Comparison of ENCODE assay signal across 15 cellular contexts in the genomic region with DNA sequence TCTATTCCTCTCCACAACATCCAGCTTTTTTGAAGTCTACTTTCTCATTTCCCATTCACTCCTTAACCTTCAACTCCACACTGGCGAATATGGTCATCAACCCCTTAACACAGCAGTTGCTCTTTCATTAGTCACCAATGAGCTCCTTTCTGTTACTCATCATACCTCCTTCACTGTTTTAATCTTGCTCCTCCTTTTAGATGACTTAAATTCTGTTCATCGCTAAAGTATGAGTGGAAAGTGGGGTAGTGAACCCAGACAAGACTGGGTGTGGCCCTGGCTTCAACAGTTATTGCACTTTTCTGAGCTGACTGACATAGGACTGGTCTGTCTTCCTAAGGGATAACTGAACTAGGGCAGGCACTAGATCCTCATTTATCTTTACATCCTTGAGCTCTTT. TPM values are rescaled to one million over a fixed set of nuclear protein-coding genes. Genes with fewer than 3 reads are reported as not detected.
A peak's percentile ranks its signal among the peaks of the same experiment; 100 is the strongest.
DNase-seq lines count a peak whose midpoint lies in the region; ATAC-seq lines count a peak whose summit lies in the region.
"Had no signal": no experiment of that assay in that cellular context is flagged by ENCODE, and none has a peak within 500 bp of the region (broad histone marks: within the 10 kb centered on the region; RNA-seq: fewer than 3 reads in every experiment).

No MANE protein-coding gene starts in this region.

- H3K9me3 Mint-ChIP-seq in activated naive CD8-positive, alpha-beta T cell treated with anti-CD3 and anti-CD28 coated beads, Interleukin-2, amount 50 U/mL, for 24 hours: no peaks in the 10 kb centered on the region
- H3K9me3 Mint-ChIP-seq in activated naive CD8-positive, alpha-beta T cell treated with anti-CD3 and anti-CD28 coated beads for 36 hours: peaks cover 2% of the 10 kb centered on the region
- H3K9me3 Mint-ChIP-seq in stimulated activated naive CD8-positive, alpha-beta T cell treated with anti-CD3 and anti-CD28 coated beads, Interleukin-15, amount 100 ng/mL, for 72 hours: no peaks in the 10 kb centered on the region
- H3K9me3 Mint-ChIP-seq: endodermal cell had no signal

- no peaks in the 10 kb centered on the region for H3K9me3 ChIP-seq in SJSA1 (replicated peaks)
- H3K9me3 ChIP-seq: upper lobe of left lung had no signal

- H3K27ac ChIP-seq in SJSA1: peak overlapping the region; percentile 87
- H3K27ac ChIP-seq: HL-60, upper lobe of left lung, VCaP had no signal

- H3K36me3 Mint-ChIP-seq in activated naive CD8-positive, alpha-beta T cell treated with anti-CD3 and anti-CD28 coated beads, Interleukin-2, amount 50 U/mL, for 24 hours (ENCODE audit: low read depth): peaks cover 12% of the 10 kb centered on the region
- peaks cover 19% of the 10 kb centered on the region for H3K36me3 Mint-ChIP-seq in activated naive CD8-positive, alpha-beta T cell treated with anti-CD3 and anti-CD28 coated beads for 36 hours

- H3K4me3 ChIP-seq in SJSA1: no peak overlapping the region
- H3K4me3 ChIP-seq: upper lobe of left lung had no signal

- peaks cover 35% of the 10 kb centered on the region for H3K4me1 Mint-ChIP-seq in activated naive CD8-positive, alpha-beta T cell treated with anti-CD3 and anti-CD28 coated beads, Interleukin-2, amount 50 U/mL, for 24 hours
- peaks cover 29% of the 10 kb centered on the region for H3K4me1 Mint-ChIP-seq in activated naive CD8-positive, alpha-beta T cell treated with anti-CD3 and anti-CD28 coated beads for 36 hours
- peaks cover 43% of the 10 kb centered on the region for H3K4me1 Mint-ChIP-seq in stimulated activated naive CD8-positive, alpha-beta T cell treated with anti-CD3 and anti-CD28 coated beads, Interleukin-15, amount 100 ng/mL, for 72 hours
- H3K4me1 Mint-ChIP-seq: endodermal cell had no signal

- DNase-seq in activated naive CD8-positive, alpha-beta T cell treated with anti-CD3 and anti-CD28 coated beads, Interleukin-2, amount 50 U/mL, for 24 hours: no peak
- DNase-seq in activated naive CD8-positive, alpha-beta T cell treated with anti-CD3 and anti-CD28 coated beads for 36 hours: no peak
- DNase-seq in SJSA1 (ENCODE audit: low read depth in 1 of 2, low spot score in 2 of 2): peak; percentile 73 to 76
- DNase-seq in fibroblast of peridontal ligament (ENCODE audit: extremely low read depth): peak; percentile 79
- no peak for DNase-seq in stimulated activated naive CD8-positive, alpha-beta T cell treated with anti-CD3 and anti-CD28 coated beads, Interleukin-15, amount 100 ng/mL, for 72 hours
- no peak for DNase-seq in effector CD4-positive, alpha-beta T cell
- DNase-seq: endodermal cell, left colon, NCI-H1436, nucleus accumbens, upper lobe of left lung had no signal

- H3K27me3 Mint-ChIP-seq in activated naive CD8-positive, alpha-beta T cell treated with anti-CD3 and anti-CD28 coated beads, Interleukin-2, amount 50 U/mL, for 24 hours: no peaks in the 10 kb centered on the region
- H3K27me3 Mint-ChIP-seq in activated naive CD8-positive, alpha-beta T cell treated with anti-CD3 and anti-CD28 coated beads for 36 hours: no peaks in the 10 kb centered on the region
- H3K27me3 Mint-ChIP-seq in stimulated activated naive CD8-positive, alpha-beta T cell treated with anti-CD3 and anti-CD28 coated beads, Interleukin-15, amount 100 ng/mL, for 72 hours: no peaks in the 10 kb centered on the region

- ATAC-seq in activated naive CD8-positive, alpha-beta T cell treated with anti-CD3 and anti-CD28 coated beads, Interleukin-2, amount 50 U/mL, for 24 hours: peak; percentile 90
- peak; percentile 58 for ATAC-seq in stimulated activated naive CD8-positive, alpha-beta T cell treated with anti-CD3 and anti-CD28 coated beads, Interleukin-15, amount 100 ng/mL, for 72 hours
- ATAC-seq in HG03039 (IDR thresholded peaks at IDR 0.05; ENCODE audit: unreplicated experiment) (no peak), GM21367 (IDR thresholded peaks at IDR 0.05; ENCODE audit: unreplicated experiment) (no peak)
- ATAC-seq: left colon had no signal

- no peaks in the 10 kb centered on the region for H3K27me3 ChIP-seq in SJSA1 (replicated peaks)
- H3K27me3 ChIP-seq: upper lobe of left lung had no signal

- peaks cover 23% of the 10 kb centered on the region for H3K4me1 ChIP-seq in SJSA1 (replicated peaks)

- peaks cover 13% of the 10 kb centered on the region for H3K36me3 ChIP-seq in SJSA1
- H3K36me3 ChIP-seq: upper lobe of left lung had no signal

- H3K27ac Mint-ChIP-seq in activated naive CD8-positive, alpha-beta T cell treated with anti-CD3 and anti-CD28 coated beads, Interleukin-2, amount 50 U/mL, for 24 hours: no peak overlapping the region
- no peak overlapping the region for H3K27ac Mint-ChIP-seq in activated naive CD8-positive, alpha-beta T cell treated with anti-CD3 and anti-CD28 coated beads for 36 hours
- no peak overlapping the region for H3K27ac Mint-ChIP-seq in stimulated activated naive CD8-positive, alpha-beta T cell treated with anti-CD3 and anti-CD28 coated beads, Interleukin-15, amount 100 ng/mL, for 72 hours
- H3K27ac Mint-ChIP-seq: endodermal cell had no signal

- no peak overlapping the region for H3K4me3 Mint-ChIP-seq in activated naive CD8-positive, alpha-beta T cell treated with anti-CD3 and anti-CD28 coated beads, Interleukin-2, amount 50 U/mL, for 24 hours
- H3K4me3 Mint-ChIP-seq in activated naive CD8-positive, alpha-beta T cell treated with anti-CD3 and anti-CD28 coated beads for 36 hours: no peak overlapping the region
- no peak overlapping the region for H3K4me3 Mint-ChIP-seq in stimulated activated naive CD8-positive, alpha-beta T cell treated with anti-CD3 and anti-CD28 coated beads, Interleukin-15, amount 100 ng/mL, for 72 hours
- H3K4me3 Mint-ChIP-seq: endodermal cell had no signal

RNA-seq across cellular contexts. Expression of gene AKT3, which starts 51.3 kb away (rescaled TPM):
- total RNA-seq in activated naive CD8-positive, alpha-beta T cell treated with anti-CD3 and anti-CD28 coated beads for 36 hours: 10 to 100 TPM; 19.1 to 21.5 TPM
- 33.7 and 55.0 TPM in 2 replicates for total RNA-seq in SJSA1 (2014; rRNA removed; shearing (Covaris generic))

Comparison
In these comparisons a context has a peak if more than half of its experiments do, and no peak if none do; other contexts are left out.
1. ATAC-seq: peak in activated naive CD8-positive, alpha-beta T cell treated with anti-CD3 and anti-CD28 coated beads, Interleukin-2, amount 50 U/mL, for 24 hours (single experiment) and stimulated activated naive CD8-positive, alpha-beta T cell treated with anti-CD3 and anti-CD28 coated beads, Interleukin-15, amount 100 ng/mL, for 72 hours (single experiment); none in HG03039 (single experiment) and GM21367 (single experiment).
2. DNase-seq: peak in SJSA1 (2 of 2) and fibroblast of peridontal ligament (single experiment); none in activated naive CD8-positive, alpha-beta T cell treated with anti-CD3 and anti-CD28 coated beads, Interleukin-2, amount 50 U/mL, for 24 hours (single experiment), activated naive CD8-positive, alpha-beta T cell treated with anti-CD3 and anti-CD28 coated beads for 36 hours (single experiment), stimulated activated naive CD8-positive, alpha-beta T cell treated with anti-CD3 and anti-CD28 coated beads, Interleukin-15, amount 100 ng/mL, for 72 hours (0 of 2) and effector CD4-positive, alpha-beta T cell (single experiment).